ENCODE assay signal across 8 cellular contexts in the genomic region with DNA sequence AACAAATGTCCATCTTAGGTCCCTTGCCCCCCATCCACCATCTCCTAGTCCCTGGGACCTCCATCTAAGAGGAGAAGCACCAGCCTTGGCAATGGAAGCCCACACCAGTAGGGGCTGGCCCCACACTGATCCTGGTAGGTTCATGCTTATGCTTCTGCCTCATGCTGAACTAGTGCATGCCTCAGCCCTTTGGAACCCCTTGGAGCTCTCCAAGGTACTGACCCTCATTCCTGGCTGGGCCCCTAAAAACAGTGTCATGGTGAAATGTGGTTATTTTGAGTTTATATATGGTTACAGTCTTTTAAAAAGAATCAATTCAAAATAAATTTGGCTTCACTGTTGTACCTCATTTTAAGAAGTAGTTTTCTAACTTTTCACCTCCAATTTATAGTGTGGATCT.
DNase-seq lines count a peak whose midpoint lies in the region; ATAC-seq, FAIRE-seq and TF ChIP-seq lines count a peak whose summit lies in the region.

No MANE protein-coding gene starts in this region.

- H3K9me2 ChIP-seq in HCT116 (ENCODE audit: insufficient read depth), result no peaks in the 10 kb centered on the region

- no peaks in the 10 kb centered on the region for H3K27me3 ChIP-seq in HCT116 (ENCODE audit: insufficient read depth, low read length)
- H3K27me3 ChIP-seq in small intestine (ENCODE audit: control insufficient read depth in 2 of 2, insufficient read depth in 2 of 2, low read length in 2 of 2), result no peaks in the 10 kb centered on the region
- no peaks in the 10 kb centered on the region for H3K27me3 ChIP-seq in sigmoid colon

- H3K79me2 ChIP-seq in HCT116 (ENCODE audit: insufficient read depth, low read length), result no peaks in the 10 kb centered on the region

- ATAC-seq in HCT116 (no peak), sciatic nerve (no peak), GM21529 (IDR thresholded peaks at IDR 0.05; ENCODE audit: unreplicated experiment) (no peak), HG03097 (IDR thresholded peaks at IDR 0.05; ENCODE audit: low FRiP score, unreplicated experiment) (no peak)

- TF ChIP-seq CTCF in HCT116 (IDR thresholded peaks at IDR 0.05 in 2 of 3, conservative IDR thresholded peaks at IDR 0.05 in 1 of 3; ENCODE audit: borderline replicate concordance in 1 of 3, insufficient read depth in 1 of 3, low read depth in 2 of 3, low read length in 2 of 3), result no peak
- TF ChIP-seq CTCF in sigmoid colon (IDR thresholded peaks at IDR 0.05), result no peak

- H3K27ac ChIP-seq in HCT116 (ENCODE audit: low read depth, low read length) (no peak overlapping the region), small intestine (ENCODE audit: low read depth in 1 of 2, low read length in 1 of 2) (no peak overlapping the region), sigmoid colon (no peak overlapping the region)

- in situ Hi-C loops in SK-MEL-5 (cut with HindIII; ENCODE audit: low pct_unique_long_range_greater_than_20kb, low sequenced_read_pairs), result no loop called here

- DNase-seq in HCT116 (ENCODE audit: low read depth, low spot score) (no peak), SK-MEL-5 (ENCODE audit: low read depth, low spot score) (peak; percentile 2), dermis blood vessel endothelial cell (peak; percentile 62), small intestine (peak; percentile 12), sciatic nerve (ENCODE audit: low spot score) (no peak), sigmoid colon (no peak)

- H3K9me3 ChIP-seq in HCT116 (ENCODE audit: control insufficient read depth in 1 of 2, insufficient read depth in 1 of 2, low read depth in 1 of 2, low read length in 2 of 2) (no peaks in the 10 kb centered on the region), small intestine (ENCODE audit: control insufficient read depth, low read depth) (no peaks in the 10 kb centered on the region), sigmoid colon (no peaks in the 10 kb centered on the region)

- RAD21 ChIA-PET in HCT116 (lab: Charles Lee; ENCODE audit: low non-redundant PET in 1 of 2, low total read pairs in 2 of 2, uncharacterized antibody in 2 of 2, unreplicated experiment in 2 of 2), result no interaction called here

- peaks cover 10 to 27% of the 10 kb centered on the region in 2 experiments; a peak in 3 of 4 replicates for H3K4me1 ChIP-seq in HCT116 (ENCODE audit: control insufficient read depth in 1 of 2, insufficient read depth in 2 of 2, low read length in 2 of 2)
- no peaks in the 10 kb centered on the region for H3K4me1 ChIP-seq in small intestine (ENCODE audit: control insufficient read depth in 2 of 2, insufficient read depth in 1 of 2, low read depth in 1 of 2, low read length in 1 of 2)
- H3K4me1 ChIP-seq in sigmoid colon, result no peaks in the 10 kb centered on the region

- TF ChIP-seq POLR2A in HCT116 (IDR thresholded peaks at IDR 0.05; ENCODE audit: borderline replicate concordance, extremely low read depth, insufficient read depth, insufficient read length) (no peak), sigmoid colon (IDR thresholded peaks at IDR 0.05) (no peak)

- H2AFZ ChIP-seq in HCT116 (ENCODE audit: low read depth, low read length, poor library complexity, severe bottlenecking), result no peak overlapping the region

- no peak overlapping the region for H3K4me2 ChIP-seq in HCT116 (ENCODE audit: low read length)

- H4K20me1 ChIP-seq in HCT116 (ENCODE audit: insufficient read depth), result no peaks in the 10 kb centered on the region

- no peak for TF ChIP-seq RAD21 in HCT116 (IDR thresholded peaks at IDR 0.05; ENCODE audit: low read depth)

- CTCF ChIA-PET in HCT116 (lab: Charles Lee), result no interaction called here

- H3K36me3 ChIP-seq in HCT116 (ENCODE audit: control insufficient read depth in 1 of 2, insufficient read depth in 2 of 2, low read length in 2 of 2), result no peaks in the 10 kb centered on the region
- no peaks in the 10 kb centered on the region for H3K36me3 ChIP-seq in small intestine (ENCODE audit: control insufficient read depth in 2 of 2, insufficient read depth in 2 of 2, low read length in 2 of 2)
- no peaks in the 10 kb centered on the region for H3K36me3 ChIP-seq in sigmoid colon

- intact Hi-C loops in HCT116 (cut with micrococcal nuclease), result loop anchor here (5.0 kb wide), 1 partner anchor 227 kb away; no protein-coding TSS in a partner anchor
- intact Hi-C loops in sciatic nerve (cut with DNase I), result no loop called here
- intact Hi-C loops in sigmoid colon (cut with DNase I), result no loop called here

- POLR2A ChIA-PET in HCT116 (lab: Charles Lee), result no interaction called here

- H3K9ac ChIP-seq in HCT116 (ENCODE audit: low read length), result no peak overlapping the region

- H3K4me3 ChIP-seq in HCT116 (replicated peaks in 1 of 2; ENCODE audit: low read depth in 1 of 2, low read length in 2 of 2) (no peak overlapping the region), small intestine (ENCODE audit: low read depth in 1 of 2, low read length in 2 of 2) (no peak overlapping the region), sigmoid colon (no peak overlapping the region)

- TF ChIP-seq EP300 in sigmoid colon (IDR thresholded peaks at IDR 0.05), result no peak

- no TSS peak for BruUV-seq in HCT116 (replicated peaks; lab: Mats Ljungman, UMichigan)

- FAIRE-seq in small intestine (lab: Jason Lieb, UNC), result no peak

TF ChIP-seq in HCT116, 20 proteins besides CTCF, POLR2A, EP300 and RAD21:
- no peak for TF ChIP-seq CEBPB (IDR thresholded peaks at IDR 0.05; ENCODE audit: low read depth)
- TF ChIP-seq MAX (IDR thresholded peaks at IDR 0.05), result no peak
- TF ChIP-seq, protein P1, sequence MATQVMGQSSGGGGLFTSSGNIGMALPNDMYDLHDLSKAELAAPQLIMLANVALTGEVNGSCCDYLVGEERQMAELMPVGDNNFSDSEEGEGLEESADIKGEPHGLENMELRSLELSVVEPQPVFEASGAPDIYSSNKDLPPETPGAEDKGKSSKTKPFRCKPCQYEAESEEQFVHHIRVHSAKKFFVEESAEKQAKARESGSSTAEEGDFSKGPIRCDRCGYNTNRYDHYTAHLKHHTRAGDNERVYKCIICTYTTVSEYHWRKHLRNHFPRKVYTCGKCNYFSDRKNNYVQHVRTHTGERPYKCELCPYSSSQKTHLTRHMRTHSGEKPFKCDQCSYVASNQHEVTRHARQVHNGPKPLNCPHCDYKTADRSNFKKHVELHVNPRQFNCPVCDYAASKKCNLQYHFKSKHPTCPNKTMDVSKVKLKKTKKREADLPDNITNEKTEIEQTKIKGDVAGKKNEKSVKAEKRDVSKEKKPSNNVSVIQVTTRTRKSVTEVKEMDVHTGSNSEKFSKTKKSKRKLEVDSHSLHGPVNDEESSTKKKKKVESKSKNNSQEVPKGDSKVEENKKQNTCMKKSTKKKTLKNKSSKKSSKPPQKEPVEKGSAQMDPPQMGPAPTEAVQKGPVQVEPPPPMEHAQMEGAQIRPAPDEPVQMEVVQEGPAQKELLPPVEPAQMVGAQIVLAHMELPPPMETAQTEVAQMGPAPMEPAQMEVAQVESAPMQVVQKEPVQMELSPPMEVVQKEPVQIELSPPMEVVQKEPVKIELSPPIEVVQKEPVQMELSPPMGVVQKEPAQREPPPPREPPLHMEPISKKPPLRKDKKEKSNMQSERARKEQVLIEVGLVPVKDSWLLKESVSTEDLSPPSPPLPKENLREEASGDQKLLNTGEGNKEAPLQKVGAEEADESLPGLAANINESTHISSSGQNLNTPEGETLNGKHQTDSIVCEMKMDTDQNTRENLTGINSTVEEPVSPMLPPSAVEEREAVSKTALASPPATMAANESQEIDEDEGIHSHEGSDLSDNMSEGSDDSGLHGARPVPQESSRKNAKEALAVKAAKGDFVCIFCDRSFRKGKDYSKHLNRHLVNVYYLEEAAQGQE (IDR thresholded peaks at IDR 0.05; ENCODE audit: low read depth), result peak; percentile 90
TF ChIP-seq in HCT116: peak in this region for 1.

Comparison
In these comparisons a context has a peak if more than half of its experiments do, and no peak if none do; other contexts are left out.
1. DNase-seq: peak in SK-MEL-5 (single experiment), dermis blood vessel endothelial cell (single experiment) and small intestine (single experiment); none in HCT116 (single experiment), sciatic nerve (single experiment) and sigmoid colon (single experiment).